ENCODE assay signal across 33 cellular contexts in the genomic region with DNA sequence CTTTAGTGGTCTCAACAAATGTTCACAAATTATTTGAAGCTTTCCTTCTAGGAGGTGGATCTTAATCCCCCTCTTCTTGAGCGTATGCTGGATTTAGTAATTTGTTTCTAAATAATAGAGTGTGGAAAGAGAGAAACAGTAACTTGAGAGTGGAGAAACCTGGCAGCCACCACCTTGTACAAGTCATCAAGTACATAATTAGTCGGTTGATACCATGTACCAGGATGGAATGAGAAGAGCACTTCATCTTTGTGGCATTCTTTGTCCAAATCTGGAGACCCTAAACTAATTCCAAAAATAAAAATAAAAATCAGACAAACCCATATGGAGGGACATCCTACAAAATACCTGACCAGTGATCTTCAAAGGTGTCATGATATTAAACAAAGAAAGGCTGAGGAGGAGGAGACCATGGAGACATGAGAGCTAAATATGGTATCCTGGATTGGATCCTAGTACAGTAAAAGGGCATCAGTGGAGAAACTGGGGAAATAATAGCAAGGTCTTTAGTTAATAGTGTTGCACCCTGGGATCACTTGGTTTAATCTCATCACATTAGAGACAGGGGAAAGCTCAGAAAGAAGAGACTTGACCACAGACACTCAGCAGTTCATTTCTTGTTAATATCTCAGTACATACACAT.
"Had no signal": no experiment of that assay in that cellular context is flagged by ENCODE, and none has a peak within 500 bp of the region (broad histone marks: within the 10 kb centered on the region; RNA-seq: fewer than 3 reads in every experiment).

No MANE protein-coding gene starts in this region.

- H3K9me3 ChIP-seq: adrenal gland, body of pancreas, breast epithelium, MG63, Peyer's patch had no signal

- DNase-seq: activated B cell treated with CpG ODN at 0.5 μM for 24 hours; activated CD4-positive, alpha-beta memory T cell treated with anti-CD3 and anti-CD28 coated beads for 36 hours; activated CD4-positive, alpha-beta T cell treated with anti-CD3 and anti-CD28 coated beads for 4 hours; activated CD4-positive, alpha-beta T cell treated with anti-CD3 and anti-CD28 coated beads, Interleukin-2, amount 50 U/mL, for 1 hour; activated CD4-positive, CD25-positive, alpha-beta regulatory T cell treated with anti-CD3 and anti-CD28 coated beads, Interleukin-2, amount 50 U/mL, for 72 hours; activated CD8-positive, alpha-beta memory T cell treated with anti-CD3 and anti-CD28 coated beads, Interleukin-2, amount 50 U/mL, for 4 hours; activated gamma-delta T cell treated with Interleukin-2 at 50 U/mL for 16 hours; activated naive CD4-positive, alpha-beta T cell treated with anti-CD3 and anti-CD28 coated beads for 36 hours; activated T-cell treated with anti-CD3 and anti-CD28 coated beads for 4 hours; activated T-cell treated with anti-CD3 and anti-CD28 coated beads, Interleukin-2, amount 50 U/mL, for 4 hours; adrenal gland; body of pancreas; Kasumi-1; KBM-7; MG63; MV-4-11; NCI-H1092; NCI-H1417 treated with DMSO at 0.1 percent for 48 hours; NCI-H187 treated with DMSO at 0.1 percent for 48 hours; NCI-H2081; NCI-H345; NCI-H526 treated with DMSO at 0.1 percent for 48 hours; NCI-H774; PC-3; Peyer's patch; RPMI8226; SW 1271; T-helper 1 cell; T-helper 2 cell; T-helper 9 cell had no signal

- H3K36me3 ChIP-seq: adrenal gland, breast epithelium, MG63, Peyer's patch had no signal

- H3K4me3 ChIP-seq: adrenal gland, body of pancreas, breast epithelium, MG63, Peyer's patch had no signal

- H3K27me3 ChIP-seq: adrenal gland, body of pancreas, breast epithelium, MG63, Peyer's patch had no signal

- H3K27ac ChIP-seq: adrenal gland, body of pancreas, breast epithelium, Peyer's patch, VCaP had no signal

- H3K4me1 ChIP-seq: adrenal gland, body of pancreas, breast epithelium, Peyer's patch had no signal

- ATAC-seq: activated naive CD4-positive, alpha-beta T cell treated with anti-CD3 and anti-CD28 coated beads, Interleukin-2, amount 50 U/mL, for 72 hours; activated T-cell treated with anti-CD3 and anti-CD28 coated beads, Interleukin-2, amount 50 U/mL, for 4 hours; body of pancreas; PC-3 had no signal
